19 cellular contexts compared by ENCODE assay signal in the genomic region with DNA sequence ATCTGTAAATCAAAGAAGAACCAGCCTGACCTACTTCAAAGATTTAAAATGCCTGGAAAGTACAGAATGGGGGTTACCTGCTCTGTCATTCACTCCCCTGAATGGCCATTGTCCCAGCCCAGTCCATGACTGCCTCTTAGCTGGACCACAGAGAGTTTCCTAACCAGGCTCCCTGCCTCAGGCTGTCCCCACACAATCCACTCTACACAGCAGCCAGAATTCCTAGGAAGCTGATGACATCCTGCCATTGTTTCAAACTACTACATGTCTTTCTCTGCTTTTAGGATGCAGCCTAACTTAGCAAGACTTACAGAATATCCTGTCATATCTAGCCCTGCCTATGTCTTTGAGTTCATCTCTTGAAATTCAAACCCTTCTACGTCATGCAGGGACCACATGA. TPM values are rescaled to one million over a fixed set of nuclear protein-coding genes. Genes with fewer than 3 reads are reported as not detected.
A peak's percentile ranks its signal among the peaks of the same experiment; 100 is the strongest.
DNase-seq lines count a peak whose midpoint lies in the region; ATAC-seq, FAIRE-seq and TF ChIP-seq lines count a peak whose summit lies in the region.
"Had no signal": no experiment of that assay in that cellular context is flagged by ENCODE, and none has a peak within 500 bp of the region (broad histone marks: within the 10 kb centered on the region; RNA-seq: fewer than 3 reads in every experiment).

No MANE protein-coding gene starts in this region.

- POLR2A ChIA-PET in H1 (lab: Charles Lee; ENCODE audit: partially characterized antibody): interaction anchor here (1.1 to 1.2 kb wide), 2 partner anchors 9 to 11 kb away, joined by 3 to 4 read pairs; no protein-coding TSS in a partner anchor

- no peak overlapping the region for H4K8ac ChIP-seq in H1 (ENCODE audit: extremely low read depth, insufficient read depth, low read length)

- H2BK120ac ChIP-seq in H1 (replicated peaks; ENCODE audit: low read depth, low read length): no peak overlapping the region

- H3K4me1 ChIP-seq in body of pancreas: no peaks in the 10 kb centered on the region
- peaks cover 10 to 35% (median 18%) of the 10 kb centered on the region in 4 experiments; a peak in 6 of 7 replicates for H3K4me1 ChIP-seq in H1 (replicated peaks in 1 of 4; ENCODE audit: control insufficient read depth in 3 of 4, insufficient read depth in 4 of 4, low read length in 3 of 4)
- H3K4me1 ChIP-seq in pancreas: no peaks in the 10 kb centered on the region
- no peaks in the 10 kb centered on the region for H3K4me1 ChIP-seq in breast epithelium

- H3K27ac ChIP-seq in body of pancreas: no peak overlapping the region
- no peak overlapping the region for H3K27ac ChIP-seq in H1 (ENCODE audit: low read depth, low read length)
- H3K27ac ChIP-seq in pancreas: no peak overlapping the region
- no peak overlapping the region for H3K27ac ChIP-seq in breast epithelium

- H2AFZ ChIP-seq in H1 (ENCODE audit: low read length): no peak overlapping the region

- TF ChIP-seq POLR2A in body of pancreas (IDR thresholded peaks at IDR 0.05) (no peak), H1 (IDR thresholded peaks at IDR 0.05; ENCODE audit: control extremely low read depth in 1 of 2, low read depth in 2 of 2, low read length in 2 of 2) (no peak), breast epithelium (IDR thresholded peaks at IDR 0.05) (no peak)

- TF ChIP-seq RAD21 in H1 (IDR thresholded peaks at IDR 0.05 in 1 of 2, conservative IDR thresholded peaks at IDR 0.05 in 1 of 2; ENCODE audit: low read depth in 2 of 2, low read length in 2 of 2): no peak

- H2BK15ac ChIP-seq in H1 (ENCODE audit: low read length): no peak overlapping the region

- 0 out of 2 replicates have a peak overlapping the region, but pooled peaks have one; percentile 91 for H2BK20ac ChIP-seq in H1 (ENCODE audit: low read length)

- no peaks in the 10 kb centered on the region for H3K79me2 ChIP-seq in H1 (ENCODE audit: control insufficient read depth in 1 of 2, insufficient read depth in 2 of 2, low read length in 2 of 2)

- no peak overlapping the region for H3K4me2 ChIP-seq in H1 (ENCODE audit: insufficient read depth in 1 of 2, low read depth in 2 of 2, low read length in 2 of 2)

- no peak overlapping the region for H4K5ac ChIP-seq in H1 (ENCODE audit: insufficient read length, low read depth, low read length)

- H3K9ac ChIP-seq in H1 (replicated peaks in 1 of 4; ENCODE audit: extremely low read depth in 1 of 4, low read depth in 3 of 4, low read length in 3 of 4): no peak overlapping the region

- no peak overlapping the region for H3K18ac ChIP-seq in H1 (ENCODE audit: extremely low read depth, low read length)

- no peak overlapping the region for H3K4ac ChIP-seq in H1 (replicated peaks; ENCODE audit: insufficient read length, low read depth, low read length)

- H3K14ac ChIP-seq in H1 (ENCODE audit: insufficient read length): no peak overlapping the region

- FAIRE-seq in H1 (lab: Jason Lieb, UNC): no peak
- no peak for FAIRE-seq in pancreas (lab: Jason Lieb, UNC)
- FAIRE-seq: G401.6, GM12878, GM18507 had no signal

- H3K56ac ChIP-seq in H1 (replicated peaks; ENCODE audit: insufficient read length, low read depth, low read length): no peak overlapping the region

- ATAC-seq in body of pancreas: peak; percentile 38
- ATAC-seq in pancreas: no peak
- ATAC-seq: GM12878 had no signal

- H3K23ac ChIP-seq in H1 (ENCODE audit: insufficient read length): no peak overlapping the region

- no peaks in the 10 kb centered on the region for H3K36me3 ChIP-seq in body of pancreas (replicated peaks in 1 of 2; ENCODE audit: insufficient read depth in 1 of 2, low read depth in 2 of 2)
- no peaks in the 10 kb centered on the region for H3K36me3 ChIP-seq in H1 (ENCODE audit: control insufficient read depth in 2 of 4, insufficient read depth in 4 of 4, low read length in 3 of 4)
- H3K36me3 ChIP-seq in pancreas: no peaks in the 10 kb centered on the region
- H3K36me3 ChIP-seq in breast epithelium: no peaks in the 10 kb centered on the region

- H3K79me1 ChIP-seq in H1 (ENCODE audit: low read depth, low read length): no peaks in the 10 kb centered on the region

- no peaks in the 10 kb centered on the region; the same call in 1 of the 2 replicates for H3K23me2 ChIP-seq in H1 (ENCODE audit: low read depth, low read length)

- H4K91ac ChIP-seq in H1 (replicated peaks; ENCODE audit: insufficient read length, low read length): no peak overlapping the region

- DNase-seq in body of pancreas (no peak), H1 (ENCODE audit: low read depth in 1 of 2, low spot score in 2 of 2) (no peak), lung microvascular endothelial cell (ENCODE audit: low read depth in 2 of 2) (peak; percentile 27 to 65), pancreas (no peak), breast epithelium (ENCODE audit: low spot score in 2 of 2) (no peak), NCI-H2227 (lab: John Stamatoyannopoulos, UW; ENCODE audit: unreplicated experiment) (no peak), NCI-H82 (lab: John Stamatoyannopoulos, UW) (no peak)
- DNase-seq: C1 segment of cervical spinal cord; Calu3; CD4-positive, alpha-beta memory T cell; COR-L47; DMS53; DMS79 treated with DMSO at 0.1 percent for 48 hours; GOT3; H7; HCEC 1CT had no signal

- H3K4me3 ChIP-seq in body of pancreas (no peak overlapping the region), H1 (ENCODE audit: extremely low read depth in 1 of 4, insufficient read depth in 2 of 4, low read depth in 3 of 4, low read length in 4 of 4) (no peak overlapping the region), pancreas (no peak overlapping the region), breast epithelium (no peak overlapping the region)
- H3K4me3 ChIP-seq: GM12878 had no signal

- H3K9me3 ChIP-seq in body of pancreas (peaks cover 0 to 8% (median 0%) of the 10 kb centered on the region in 3 donors), H1 (ENCODE audit: insufficient read depth in 2 of 2, low read depth in 1 of 2, low read length in 1 of 2) (no peaks in the 10 kb centered on the region), pancreas (no peaks in the 10 kb centered on the region), breast epithelium (peaks cover 0 to 29% of the 10 kb centered on the region in 2 donors)

- intact Hi-C loops in body of pancreas (cut with DNase I): no loop called here
- intact Hi-C loops in pancreas (cut with DNase I): no loop called here
- intact Hi-C loops in breast epithelium (cut with DNase I; ENCODE audit: low total_unique reads): no loop called here

- TF ChIP-seq EP300 in H1 (IDR thresholded peaks at IDR 0.05; ENCODE audit: borderline replicate concordance in 1 of 2, low read depth in 2 of 2, low read length in 2 of 2): no peak

- H3K27me3 ChIP-seq in body of pancreas (no peaks in the 10 kb centered on the region), H1 (replicated peaks in 1 of 4; ENCODE audit: control insufficient read depth in 3 of 4, extremely low read depth in 1 of 4, insufficient read depth in 3 of 4, low read length in 3 of 4) (peaks cover 0 to 35% (median 25%) of the 10 kb centered on the region in 4 experiments; a peak in 6 of 7 replicates), pancreas (no peaks in the 10 kb centered on the region), breast epithelium (peaks cover 0 to 24% of the 10 kb centered on the region in 2 donors)

- 9 to 32% methylated on average over 1 of the region's 1 CpG for WGBS in body of pancreas, 2 donors
- WGBS in H1 (ENCODE audit: extremely low coverage in 1 of 2, insufficient coverage in 1 of 2, insufficient read length in 1 of 2, insufficient replicate concordance in 2 of 2, low coverage in 1 of 2, low lambda C conversion rate in 2 of 2, missing lambda C conversion rate in 1 of 2), 2 experiments: 78% methylated on average over 1 of the region's 1 CpG; no CpG with 5 or more reads in 1 of the 2 experiments
- 16% methylated on average over 1 of the region's 1 CpG for WGBS in pancreas, 2 donors

- H2BK12ac ChIP-seq in H1 (ENCODE audit: low read depth, low read length): 0 out of 2 replicates have a peak overlapping the region, but pooled peaks have one; percentile 41

- H2BK5ac ChIP-seq in H1 (ENCODE audit: low read depth, low read length): peak overlapping the region; percentile 12; the same call in 1 of the 2 replicates

- CTCF ChIA-PET in H1 (lab: Charles Lee; ENCODE audit: partially characterized antibody): interaction anchor here (0.6 to 1.2 kb wide), 4 partner anchors 8 to 110 kb away, joined by 3 to 4 read pairs (median 4); no protein-coding TSS in a partner anchor

- TF ChIP-seq CTCF in body of pancreas (IDR thresholded peaks at IDR 0.05): no peak
- TF ChIP-seq CTCF in H1 (IDR thresholded peaks at IDR 0.05; ENCODE audit: control extremely low read depth in 1 of 3, insufficient read depth in 1 of 3, low read depth in 1 of 3, low read length in 3 of 3): no peak
- TF ChIP-seq CTCF in pancreas (IDR thresholded peaks at IDR 0.05): no peak
- no peak for TF ChIP-seq CTCF in breast epithelium (IDR thresholded peaks at IDR 0.05)

- H2AK5ac ChIP-seq in H1 (ENCODE audit: low read depth, low read length): 0 out of 2 replicates have a peak overlapping the region, but pooled peaks have one; percentile 66

- no peaks in the 10 kb centered on the region for H4K20me1 ChIP-seq in H1 (replicated peaks in 1 of 2; ENCODE audit: control insufficient read depth in 1 of 2, insufficient read depth in 2 of 2, low read length in 2 of 2)

TF ChIP-seq in H1, 55 proteins besides CTCF, POLR2A, EP300 and RAD21 (continues in another document):
- TF ChIP-seq NANOG (IDR thresholded peaks at IDR 0.05; ENCODE audit: insufficient read depth, low read depth, low read length, poor library complexity, severe bottlenecking) (no peak), JUND (IDR thresholded peaks at IDR 0.05; ENCODE audit: low read length) (no peak), MAFK (IDR thresholded peaks at IDR 0.05; ENCODE audit: low read depth, low read length) (no peak), RNF2 (IDR thresholded peaks at IDR 0.05; ENCODE audit: borderline replicate concordance, low read depth, low read length, missing control alignments, poor library complexity, severe bottlenecking) (no peak), TBP (IDR thresholded peaks at IDR 0.05; ENCODE audit: low read depth, low read length) (no peak), PHF8 (conservative IDR thresholded peaks at IDR 0.05; ENCODE audit: low read depth, low read length) (no peak)

RNA-seq across cellular contexts. Expression of a gene that starts 15.9 kb away (rescaled TPM):
- total RNA-seq in body of pancreas: 1 to 10 TPM; 1.3 to 1.6 TPM
- total RNA-seq in H1 (2021; fragmentation: NEBNext Ultra II Directional; extraction: Animal tissue kit (Norgen Biotek cat#: 25700)): 117 and 120 TPM in 2 replicates
- 131 and 137 TPM in 2 replicates for polyA plus RNA-seq in H1 (2011; rRNA removed)
- 121 TPM for polyA plus RNA-seq in H1 (2011; cell fraction: cytosol; rRNA removed)
- 117 TPM for polyA plus RNA-seq in H1 (2011; cell fraction: nucleus; rRNA removed)
- polyA plus RNA-seq in H1 (2012, experiment 1 of 2): 104 to 147 TPM (median 135 TPM) in 4 replicates
- polyA plus RNA-seq in H1 (2012, experiment 2 of 2): 125 TPM
- 92.2 TPM for polyA plus RNA-seq in H1 (2013, experiment 1 of 2)
- 91.3 TPM for polyA plus RNA-seq in H1 (2013, experiment 2 of 2)
- 101 and 107 TPM in 2 replicates for polyA minus RNA-seq in H1 (2011; rRNA and poly(A)+ RNA removed)
- 75.3 TPM for polyA minus RNA-seq in H1 (2011; cell fraction: cytosol; rRNA and poly(A)+ RNA removed)
- 50.6 TPM for polyA minus RNA-seq in H1 (2011; cell fraction: nucleus; rRNA and poly(A)+ RNA removed)
- total RNA-seq in lung microvascular endothelial cell: under 0.01 and 0.65 TPM in 2 replicates
- total RNA-seq in pancreas: 1 to 10 TPM in 3 of 6 donors, under 1 TPM in 3; 0.69 to 3.5 (median 1.4) TPM
- 10 to 100 TPM in 1 of 2 donors, 1 to 10 TPM in 1; 4.6 to 21.4 TPM for polyA plus RNA-seq in pancreas
- total RNA-seq in breast epithelium: 1 to 10 TPM in 2 of 3 donors, under 1 TPM in 1; 0.44 to 1.6 (median 1.3) TPM
- total RNA-seq: Calu3; CD4-positive, alpha-beta memory T cell had no signal
- polyA plus RNA-seq: CD4-positive, alpha-beta memory T cell had no signal

Comparison
In these comparisons a context has a peak if more than half of its experiments do, and no peak if none do; other contexts are left out.
1. DNase-seq: peak in lung microvascular endothelial cell (2 of 2); none in body of pancreas (0 of 4), H1 (0 of 2), pancreas (0 of 6), breast epithelium (0 of 2), NCI-H2227 (single experiment) and NCI-H82 (single experiment).
2. RNA of a gene that starts 15.9 kb away (total RNA-seq): 117 to 120 TPM in H1; 0.69 to 3.5 TPM in pancreas, 1.3 to 1.6 TPM in body of pancreas, 0.44 to 1.6 TPM in breast epithelium and under 0.01 to 0.65 TPM in lung microvascular endothelial cell; every median in the first group is over 10 times any median in the second.